Comparison of ENCODE assay signal across 14 cellular contexts in the genomic region with DNA sequence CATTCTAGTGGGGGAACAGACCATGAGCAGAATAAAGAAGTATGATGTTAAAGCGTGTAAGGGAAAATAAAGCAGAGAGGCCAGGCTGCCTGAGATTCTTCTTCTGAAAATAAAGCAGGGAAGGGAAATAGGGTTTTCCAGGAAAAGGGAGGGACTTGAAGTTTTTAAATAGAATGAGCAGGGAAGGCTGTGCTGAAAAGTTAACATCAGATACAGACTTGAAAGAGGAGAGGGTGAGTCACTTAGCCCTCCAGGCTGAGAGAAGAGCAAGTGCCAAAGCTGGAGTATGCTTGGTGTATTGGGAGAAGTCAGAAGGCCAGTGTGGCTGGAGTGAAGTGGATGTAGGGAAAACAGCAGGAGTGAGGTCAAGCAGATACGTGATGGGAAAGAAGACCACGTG. TPM values are rescaled to one million over a fixed set of nuclear protein-coding genes. Genes with fewer than 3 reads are reported as not detected.
DNase-seq lines count a peak whose midpoint lies in the region; ATAC-seq and TF ChIP-seq lines count a peak whose summit lies in the region.
"Had no signal": no experiment of that assay in that cellular context is flagged by ENCODE, and none has a peak within 500 bp of the region (broad histone marks: within the 10 kb centered on the region; RNA-seq: fewer than 3 reads in every experiment).

No MANE protein-coding gene starts in this region.

- peaks cover 12% of the 10 kb centered on the region; the same call in 1 of the 2 replicates for H3K79me2 ChIP-seq in SK-N-SH (ENCODE audit: insufficient read depth)

- peak overlapping the region; percentile 54; the same call in 1 of the 2 replicates for H3K4me2 ChIP-seq in SK-N-SH

- TF ChIP-seq RAD21 in SK-N-SH (IDR thresholded peaks at IDR 0.05; ENCODE audit: low read length): no peak

- CTCF ChIA-PET in SK-N-SH (lab: Yijun Ruan, JAX): no interaction called here

- no peak overlapping the region; the same call in 1 of the 2 replicates for H3K9ac ChIP-seq in SK-N-SH

- H3K4me3 ChIP-seq in SK-N-SH (ENCODE audit: low read depth in 2 of 2, low read length in 1 of 2): 0 out of 4 replicates have a peak overlapping the region, but pooled peaks of 1 of the 2 experiments have one; percentile 7
- H3K4me3 ChIP-seq in fibroblast of pulmonary artery (replicated peaks; ENCODE audit: low read depth, low read length): no peak overlapping the region
- H3K4me3 ChIP-seq in gastroesophageal sphincter: no peak overlapping the region
- H3K4me3 ChIP-seq: ovary had no signal

- H3K4me3 Mint-ChIP-seq in osteocyte (ENCODE audit: unreplicated experiment): no peak overlapping the region
- H3K4me3 Mint-ChIP-seq: activated CD4-positive, alpha-beta memory T cell treated with anti-CD3 and anti-CD28 coated beads, Interleukin-2, amount 10 ng/mL, durations not matched to agents 7 days and 5 days had no signal

- H3K4me1 Mint-ChIP-seq in osteocyte (ENCODE audit: unreplicated experiment): peaks cover 14% of the 10 kb centered on the region

- POLR2A ChIA-PET in SK-N-SH (lab: Yijun Ruan, JAX): no interaction called here

- TF ChIP-seq EP300 in SK-N-SH (IDR thresholded peaks at IDR 0.05; ENCODE audit: borderline replicate concordance in 1 of 2, low read depth in 1 of 2, low read length in 1 of 2) (no peak), gastroesophageal sphincter (IDR thresholded peaks at IDR 0.05) (no peak)

- H3K36me3 Mint-ChIP-seq in osteocyte (ENCODE audit: unreplicated experiment): peaks cover 4% of the 10 kb centered on the region

- 56% methylated on average over 3 of the region's 3 CpGs for WGBS in SK-N-SH (ENCODE audit: low lambda C conversion rate)
- 9 to 26% methylated on average over 3 of the region's 3 CpGs for WGBS in gastroesophageal sphincter (ENCODE audit: low coverage in 1 of 2), 2 donors

- ATAC-seq in gastroesophageal sphincter: no peak

- TF ChIP-seq CTCF in SK-N-SH (IDR thresholded peaks at IDR 0.05) (no peak), fibroblast of pulmonary artery (IDR thresholded peaks at IDR 0.05; ENCODE audit: low read length, missing control alignments) (no peak), osteocyte (IDR thresholded peaks at IDR 0.05) (no peak), gastroesophageal sphincter (IDR thresholded peaks at IDR 0.05) (no peak)

- peak overlapping the region; percentile 67 for H3K27ac Mint-ChIP-seq in osteocyte (ENCODE audit: unreplicated experiment)
- H3K27ac Mint-ChIP-seq: activated CD4-positive, alpha-beta memory T cell treated with anti-CD3 and anti-CD28 coated beads, Interleukin-2, amount 10 ng/mL, durations not matched to agents 7 days and 5 days had no signal

- H3K36me3 ChIP-seq in SK-N-SH (replicated peaks in 1 of 2; ENCODE audit: control insufficient read depth in 1 of 2, insufficient read depth in 2 of 2, low read length in 1 of 2): peaks cover 0 to 7% of the 10 kb centered on the region in 2 experiments
- no peaks in the 10 kb centered on the region for H3K36me3 ChIP-seq in gastroesophageal sphincter
- H3K36me3 ChIP-seq: ovary had no signal

- no peaks in the 10 kb centered on the region for H3K27me3 Mint-ChIP-seq in osteocyte (ENCODE audit: unreplicated experiment)
- H3K27me3 Mint-ChIP-seq: activated CD4-positive, alpha-beta memory T cell treated with anti-CD3 and anti-CD28 coated beads, Interleukin-2, amount 10 ng/mL, durations not matched to agents 7 days and 5 days had no signal

- no peaks in the 10 kb centered on the region for H3K9me3 ChIP-seq in SK-N-SH
- H3K9me3 ChIP-seq in gastroesophageal sphincter: no peaks in the 10 kb centered on the region
- H3K9me3 ChIP-seq: ovary had no signal

- no peak for TF ChIP-seq POLR2A in gastroesophageal sphincter (IDR thresholded peaks at IDR 0.05)

- H3F3A ChIP-seq in SK-N-SH (replicated peaks; ENCODE audit: insufficient read depth): peaks cover 19% of the 10 kb centered on the region

- H2AFZ ChIP-seq in SK-N-SH (ENCODE audit: low read depth): peak overlapping the region; percentile 79; the same call in 1 of the 2 replicates

- no peaks in the 10 kb centered on the region for H4K20me1 ChIP-seq in SK-N-SH (ENCODE audit: insufficient read depth)

- H3K27ac ChIP-seq in SK-N-SH (ENCODE audit: low read depth in 2 of 2, low read length in 1 of 2) (peak overlapping the region; percentile 53 to 59), gastroesophageal sphincter (peak overlapping the region in 1 of 4 donors; percentile 16)
- H3K27ac ChIP-seq: ovary had no signal

- DNase-seq in ELF-1 (ENCODE audit: low read depth, low spot score): peak; percentile 55
- DNase-seq in SK-N-SH: no peak
- DNase-seq in fibroblast of pulmonary artery (ENCODE audit: low read depth): peak; percentile 84
- no peak for DNase-seq in osteocyte (ENCODE audit: extremely low spot score, unreplicated experiment)
- DNase-seq in activated CD4-positive, CD25-positive, alpha-beta regulatory T cell treated with anti-CD3 and anti-CD28 coated beads, Interleukin-2, amount 50 U/mL, for 72 hours: no peak
- no peak for DNase-seq in Kasumi-1 (lab: John Stamatoyannopoulos, UW)
- no peak for DNase-seq in NCI-H510A (lab: John Stamatoyannopoulos, UW)
- DNase-seq: activated CD4-positive, alpha-beta memory T cell treated with anti-CD3 and anti-CD28 coated beads, Interleukin-2, amount 10 ng/mL, durations not matched to agents 7 days and 5 days; central memory CD4-positive, alpha-beta T cell; DMS 273 treated with DMSO at 0.1 percent for 48 hours; NCI-H2171; ovary; SIG-M5 had no signal

- H3K9me2 ChIP-seq in SK-N-SH: no peaks in the 10 kb centered on the region

- peaks cover 4 to 14% of the 10 kb centered on the region in 2 experiments for H3K4me1 ChIP-seq in SK-N-SH (ENCODE audit: control insufficient read depth in 1 of 2, insufficient read depth in 2 of 2, low read depth in 1 of 2, low read length in 1 of 2)
- peaks cover 0 to 12% (median 2%) of the 10 kb centered on the region in 3 donors for H3K4me1 ChIP-seq in gastroesophageal sphincter

- H3K27me3 ChIP-seq in SK-N-SH (ENCODE audit: insufficient read depth): no peaks in the 10 kb centered on the region
- no peaks in the 10 kb centered on the region for H3K27me3 ChIP-seq in gastroesophageal sphincter
- H3K27me3 ChIP-seq: ovary had no signal

- H3K9me3 Mint-ChIP-seq in osteocyte (ENCODE audit: unreplicated experiment): peaks cover 5% of the 10 kb centered on the region
- H3K9me3 Mint-ChIP-seq: activated CD4-positive, alpha-beta memory T cell treated with anti-CD3 and anti-CD28 coated beads, Interleukin-2, amount 10 ng/mL, durations not matched to agents 7 days and 5 days had no signal

TF ChIP-seq in SK-N-SH, 30 proteins besides CTCF, POLR2A, EP300 and RAD21:
- TF ChIP-seq CHD2 (IDR thresholded peaks at IDR 0.05; ENCODE audit: low read length, partially characterized antibody) (no peak), TCF12 (IDR thresholded peaks at IDR 0.05) (peak; percentile 23; the same call in 1 of the 2 replicates), PBX3 (IDR thresholded peaks at IDR 0.05) (no peak), NFIC (IDR thresholded peaks at IDR 0.05; ENCODE audit: borderline replicate concordance) (peak; percentile 30; the same call in 1 of the 2 replicates), MXI1 (IDR thresholded peaks at IDR 0.05; ENCODE audit: low read depth, low read length) (no peak), FOSL2 (IDR thresholded peaks at IDR 0.05; ENCODE audit: borderline replicate concordance, low read depth) (peak; percentile 69; the same call in 1 of the 2 replicates), JUND (IDR thresholded peaks at IDR 0.05) (0 out of 2 replicates have a peak, but pooled peaks have one; percentile 42)

RNA-seq across cellular contexts. Expression of gene PLK4, which starts 10.0 kb away (rescaled TPM):
- 10.3 and 10.5 TPM in 2 replicates for polyA plus RNA-seq in SK-N-SH (2012; rRNA removed)
- polyA plus RNA-seq in SK-N-SH (2012; cell fraction: cytosol; rRNA removed): 8.9 and 9.1 TPM in 2 replicates
- 12.2 and 24.4 TPM in 2 replicates for polyA plus RNA-seq in SK-N-SH (2012; cell fraction: nucleus; rRNA removed)
- 3.7 and 5.7 TPM in 2 replicates for total RNA-seq in osteocyte
- 1 to 10 TPM in 1 of 4 donors, under 1 TPM in 2, not detected in 1; 0.67 to 6.8 (median 0.69) TPM for total RNA-seq in gastroesophageal sphincter

Comparison
In these comparisons a context has a peak if more than half of its experiments do, and no peak if none do; other contexts are left out.
1. DNase-seq: peak in ELF-1 (single experiment) and fibroblast of pulmonary artery (single experiment); none in SK-N-SH (single experiment), osteocyte (single experiment), activated CD4-positive, CD25-positive, alpha-beta regulatory T cell treated with anti-CD3 and anti-CD28 coated beads, Interleukin-2, amount 50 U/mL, for 72 hours (single experiment), Kasumi-1 (0 of 2) and NCI-H510A (single experiment).